ENCODE assay signal across 16 cellular contexts in genomic region chr17:7334938-7335538, GRCh38. TPM values are rescaled to one million over a fixed set of nuclear protein-coding genes. Genes with fewer than 3 reads are reported as not detected.
DNase-seq lines count a peak whose midpoint lies in the region; ATAC-seq, FAIRE-seq and TF ChIP-seq lines count a peak whose summit lies in the region.
"Had no signal": no experiment of that assay in that cellular context is flagged by ENCODE, and none has a peak within 500 bp of the region (broad histone marks: within the 10 kb centered on the region; RNA-seq: fewer than 3 reads in every experiment).

No MANE protein-coding gene starts in this region.

- H3K4me1 Mint-ChIP-seq in CD8-positive, alpha-beta memory T cell = peaks cover 47 to 70% (median 67%) of the 10 kb centered on the region in 3 donors

- H3K4me3 Mint-ChIP-seq in CD8-positive, alpha-beta memory T cell = peak overlapping the region; percentile 44 to 98 (median 92)

- H3K4me3 ChIP-seq in CD8-positive, alpha-beta memory T cell (ENCODE audit: low read length) = no peak overlapping the region
- no peak overlapping the region for H3K4me3 ChIP-seq in OCI-LY7 (ENCODE audit: low read depth, low read length, poor library complexity, severe bottlenecking)
- H3K4me3 ChIP-seq in HepG2 (replicated peaks in 1 of 3; ENCODE audit: insufficient read depth in 1 of 3, low read depth in 2 of 3, low read length in 3 of 3) = peak overlapping the region in 1 of 3 experiments; percentile 28; a peak in 2 of 6 replicates
- H3K4me3 ChIP-seq: dorsolateral prefrontal cortex, lung, thyroid gland had no signal

- peaks cover 76% of the 10 kb centered on the region for H3K4me1 ChIP-seq in CD8-positive, alpha-beta memory T cell (ENCODE audit: insufficient read depth, low read length)
- H3K4me1 ChIP-seq in OCI-LY7 (ENCODE audit: insufficient read depth, low read length, poor library complexity, severe bottlenecking) (peaks cover 66% of the 10 kb centered on the region), HepG2 (ENCODE audit: insufficient read depth, low read length) (peaks cover 24% of the 10 kb centered on the region)

- no peak for DNase-seq in CD8-positive, alpha-beta memory T cell
- DNase-seq in OCI-LY7 (ENCODE audit: low spot score) (no peak), HepG2 (ENCODE audit: low spot score) (no peak), left lobe of liver (ENCODE audit: low spot score) (no peak), NCI-H510A treated with DMSO at 0.1 percent for 48 hours (lab: John Stamatoyannopoulos, UW) (no peak)
- DNase-seq: activated CD8-positive, alpha-beta memory T cell treated with anti-CD3 and anti-CD28 coated beads, Interleukin-2, amount 50 U/mL, for 4 hours; dorsolateral prefrontal cortex; H9; NCI-H2029; SHP77; small intestine; thyroid gland had no signal

- POLR2A ChIA-PET in CD8-positive, alpha-beta memory T cell (lab: Charles Lee) = interaction anchor here (0.5 to 0.8 kb wide), 2 partner anchors 11 to 140 kb away, joined by 3 to 4 read pairs; no protein-coding TSS in a partner anchor
- POLR2A ChIA-PET in OCI-LY7 (lab: Charles Lee) (interaction anchor here (1.4 to 1.6 kb wide), 2 partner anchors 19 to 100 kb away, joined by 4 read pairs; partner anchors contain the start of genes GPS2 and TMEM102), HepG2 (lab: Yijun Ruan, JAX) (interaction anchor here (0.7 to 2.7 kb wide), 12 partner anchors 9 to 249 kb away, joined by 3 to 16 read pairs (median 3); partner anchors contain the start of genes ASGR1, MPDU1 and SLC2A4)

- H3K36me3 Mint-ChIP-seq in CD8-positive, alpha-beta memory T cell = peaks cover 0 to 26% (median 7%) of the 10 kb centered on the region in 3 donors

- BruUV-seq in OCI-LY7 (replicated peaks; lab: Mats Ljungman, UMichigan) (no TSS peak), HepG2 (replicated peaks; lab: Mats Ljungman, UMichigan) (no TSS peak)

- peaks cover 6% of the 10 kb centered on the region for H3K36me3 ChIP-seq in CD8-positive, alpha-beta memory T cell (ENCODE audit: insufficient read depth, low read length)
- H3K36me3 ChIP-seq in OCI-LY7 (ENCODE audit: insufficient read depth, low read length) = peaks cover 24% of the 10 kb centered on the region
- no peaks in the 10 kb centered on the region for H3K36me3 ChIP-seq in HepG2 (replicated peaks in 1 of 2; ENCODE audit: control insufficient read depth in 1 of 2, insufficient read depth in 2 of 2, low read length in 2 of 2)
- H3K36me3 ChIP-seq: thyroid gland had no signal

- H2AFZ ChIP-seq in OCI-LY7 (ENCODE audit: low read length) = no peak overlapping the region
- no peak overlapping the region for H2AFZ ChIP-seq in HepG2 (ENCODE audit: low read length)

- in situ Hi-C loops in HepG2 (cut with HindIII; ENCODE audit: extremely low pct_ligation_motif_present, low pct_unique_long_range_greater_than_20kb) = no loop called here

- CTCF ChIA-PET in CD8-positive, alpha-beta memory T cell (lab: Charles Lee) = interaction anchor here (1.4 to 8.9 kb wide), 7 partner anchors 10 to 352 kb away, joined by 3 to 85 read pairs (median 7); partner anchors contain the start of genes NEURL4, TMEM95 and TP53
- CTCF ChIA-PET in OCI-LY7 (lab: Charles Lee; ENCODE audit: unreplicated experiment) = interaction anchor here (0.6 kb wide), 2 partner anchors 10 to 21 kb away, joined by 3 to 4 read pairs; no protein-coding TSS in a partner anchor
- CTCF ChIA-PET in HepG2 (lab: Yijun Ruan, JAX; ENCODE audit: low intra/inter-chr PET ratio, low total read pairs) = no interaction called here

- no peaks in the 10 kb centered on the region for H3K27me3 ChIP-seq in CD8-positive, alpha-beta memory T cell (ENCODE audit: insufficient read depth, low read length, poor library complexity, severe bottlenecking)
- H3K27me3 ChIP-seq in HepG2 (ENCODE audit: control insufficient read depth in 1 of 2, insufficient read depth in 2 of 2, low read length in 2 of 2) = peaks cover 0 to 4% of the 10 kb centered on the region in 2 experiments; a peak in 3 of 5 replicates
- H3K27me3 ChIP-seq: thyroid gland had no signal

- no peak for TF ChIP-seq POLR2A in HepG2 (IDR thresholded peaks at IDR 0.05; ENCODE audit: insufficient read depth in 1 of 2, low read depth in 2 of 2, low read length in 2 of 2)

- no peak for FAIRE-seq in HepG2 (lab: Jason Lieb, UNC)
- FAIRE-seq: small intestine had no signal

- intact Hi-C loops in OCI-LY7 (cut with micrococcal nuclease; ENCODE audit: unreplicated experiment) = loop anchor here (5.0 kb wide), 1 partner anchor 352 kb away; the partner anchor contains the start of genes TP53 and WRAP53
- intact Hi-C loops in HepG2 (cut with micrococcal nuclease; ENCODE audit: unreplicated experiment) = no loop called here

- TF ChIP-seq CTCF in OCI-LY7 (conservative IDR thresholded peaks at IDR 0.05; ENCODE audit: low read length) (no peak), HepG2 (CRISPR knock-in tag; IDR thresholded peaks at IDR 0.05) (no peak)

- no peak overlapping the region for H3K9ac ChIP-seq in HepG2 (ENCODE audit: insufficient read depth, low read depth, low read length)

- H3K27me3 Mint-ChIP-seq in CD8-positive, alpha-beta memory T cell = no peaks in the 10 kb centered on the region

- H3K27ac ChIP-seq in CD8-positive, alpha-beta memory T cell (ENCODE audit: low read depth, low read length) = no peak overlapping the region
- H3K27ac ChIP-seq in OCI-LY7 (ENCODE audit: low read depth, low read length, poor library complexity, severe bottlenecking) (peak overlapping the region; percentile 79), HepG2 (ENCODE audit: extremely low read length, insufficient read depth, low read length) (no peak overlapping the region)
- H3K27ac ChIP-seq: C4-2B, dorsolateral prefrontal cortex, thyroid gland had no signal

- H4K20me1 ChIP-seq in OCI-LY7 (ENCODE audit: insufficient read depth, low read length) = no peaks in the 10 kb centered on the region
- no peaks in the 10 kb centered on the region for H4K20me1 ChIP-seq in HepG2 (ENCODE audit: insufficient read depth, low read length)

- no peaks in the 10 kb centered on the region for H3K9me3 Mint-ChIP-seq in CD8-positive, alpha-beta memory T cell
- H3K9me3 Mint-ChIP-seq: H9 had no signal

- TF ChIP-seq RAD21 in HepG2 (CRISPR knock-in tag; IDR thresholded peaks at IDR 0.05) = no peak

- H3K27ac Mint-ChIP-seq in CD8-positive, alpha-beta memory T cell = peak overlapping the region; percentile 81 to 98 (median 96)

- ATAC-seq in HepG2 (peak; percentile 11; the same call in 2 of the 3 replicates), left lobe of liver (no peak), HG03521 (IDR thresholded peaks at IDR 0.05; ENCODE audit: unreplicated experiment) (no peak)

- H3K4me2 ChIP-seq in OCI-LY7 (ENCODE audit: low read length) = peak overlapping the region; percentile 99
- peak overlapping the region; percentile 54 for H3K4me2 ChIP-seq in HepG2 (ENCODE audit: low read depth, low read length)

- H3K79me2 ChIP-seq in OCI-LY7 (ENCODE audit: insufficient read depth, low read depth, low read length) (peaks cover 30% of the 10 kb centered on the region), HepG2 (ENCODE audit: insufficient read depth, low read length) (no peaks in the 10 kb centered on the region)

- no peaks in the 10 kb centered on the region for H3K9me2 ChIP-seq in OCI-LY7 (ENCODE audit: insufficient read depth, low read length)

- WGBS in HepG2 (ENCODE audit: low lambda C conversion rate) = 2% methylated on average over 3 of the region's 3 CpGs

- no peaks in the 10 kb centered on the region for H3K9me3 ChIP-seq in CD8-positive, alpha-beta memory T cell (ENCODE audit: low read length)
- no peaks in the 10 kb centered on the region for H3K9me3 ChIP-seq in OCI-LY7 (ENCODE audit: low read length)
- H3K9me3 ChIP-seq in HepG2 (ENCODE audit: low read length) = no peaks in the 10 kb centered on the region
- H3K9me3 ChIP-seq: thyroid gland had no signal

- TF ChIP-seq EP300 in HepG2 (IDR thresholded peaks at IDR 0.05; ENCODE audit: low read depth in 2 of 2, low read length in 2 of 2) (no peak), HepG2 (CRISPR knock-in tag; IDR thresholded peaks at IDR 0.05; ENCODE audit: borderline replicate concordance) (no peak)

RNA-seq across cellular contexts. Expression of gene ACAP1, which starts 1.3 kb away (rescaled TPM):
- 100 to 1,000 TPM; 216 to 225 TPM for total RNA-seq in CD8-positive, alpha-beta memory T cell
- 274 TPM for polyA plus RNA-seq in CD8-positive, alpha-beta memory T cell
- 113 and 117 TPM in 2 replicates for total RNA-seq in OCI-LY7 (2014; rRNA removed; shearing (Covaris generic))
- total RNA-seq in OCI-LY7 (2022) (256 and 259 TPM in 2 replicates), HepG2 (2016; rRNA removed; fragmentation: Illumina TruSeq; extraction: Trizol) (1.3 TPM in 1 of 2 replicates, not detected in the other), left lobe of liver (3.4 TPM)
- total RNA-seq in HepG2 (2016; cell fraction: cytosol; rRNA removed; fragmentation: Illumina TruSeq; extraction: Trizol; ENCODE audit: low read depth) = 4.2 and 4.3 TPM in 2 replicates
- total RNA-seq in HepG2 (2016; cell fraction: insoluble cytoplasmic fraction; rRNA removed; fragmentation: Illumina TruSeq; extraction: Trizol) = 2.2 TPM in 1 of 2 replicates, not detected in the other
- 2.8 and 4.1 TPM in 2 replicates for total RNA-seq in HepG2 (2016; cell fraction: membrane; rRNA removed; fragmentation: Illumina TruSeq; extraction: Trizol)
- total RNA-seq in HepG2 (2016; cell fraction: nucleus; rRNA removed; fragmentation: Illumina TruSeq; extraction: Trizol) = not detected in 2 replicates
- polyA plus RNA-seq in HepG2 (2011; rRNA removed) = 2.5 and 3.1 TPM in 2 replicates
- 2.2 and 2.5 TPM in 2 replicates for polyA plus RNA-seq in HepG2 (2011; cell fraction: cytosol; rRNA removed)
- 3.8 and 5.2 TPM in 2 replicates for polyA plus RNA-seq in HepG2 (2011; cell fraction: nucleus; rRNA removed)
- polyA plus RNA-seq in HepG2 (2012) = 3.7 and 6.1 TPM in 2 replicates
- 2.3 and 3.5 TPM in 2 replicates for polyA plus RNA-seq in HepG2 (2016; cell fraction: cytosol; fragmentation: Illumina TruSeq; extraction: Trizol; ENCODE audit: low read depth)
- polyA plus RNA-seq in HepG2 (2016; cell fraction: insoluble cytoplasmic fraction; fragmentation: Illumina TruSeq; extraction: Trizol; ENCODE audit: low read depth) = not detected in 2 replicates
- 0.87 TPM in 1 of 2 replicates, not detected in the other for polyA plus RNA-seq in HepG2 (2016; cell fraction: membrane; fragmentation: Illumina TruSeq; extraction: Trizol; ENCODE audit: low read depth)
- 1.2 and 2.1 TPM in 2 replicates for polyA plus RNA-seq in HepG2 (2016; cell fraction: nucleus; fragmentation: Illumina TruSeq; extraction: Trizol; ENCODE audit: insufficient read depth, low read depth)
- polyA minus RNA-seq in HepG2 (2011; rRNA and poly(A)+ RNA removed; ENCODE audit: low replicate concordance) = 0.12 TPM in 1 of 2 replicates, not detected in the other
- not detected in 2 replicates for polyA minus RNA-seq in HepG2 (2011; cell fraction: cytosol; rRNA and poly(A)+ RNA removed)
- not detected in 2 replicates for polyA minus RNA-seq in HepG2 (2011; cell fraction: nucleus; rRNA and poly(A)+ RNA removed)

RNA-seq across cellular contexts. Expression of gene NEURL4, which starts 5.9 kb away (rescaled TPM):
- total RNA-seq in CD8-positive, alpha-beta memory T cell = 10 to 100 TPM; 60.1 to 60.7 TPM
- polyA plus RNA-seq in CD8-positive, alpha-beta memory T cell = 2.7 TPM
- 30.2 and 34.7 TPM in 2 replicates for total RNA-seq in OCI-LY7 (2014; rRNA removed; shearing (Covaris generic))
- total RNA-seq in OCI-LY7 (2022) = 50.2 and 66.8 TPM in 2 replicates
- 6.7 and 15.7 TPM in 2 replicates for total RNA-seq in HepG2 (2016; rRNA removed; fragmentation: Illumina TruSeq; extraction: Trizol)
- 2.2 and 2.3 TPM in 2 replicates for total RNA-seq in HepG2 (2016; cell fraction: cytosol; rRNA removed; fragmentation: Illumina TruSeq; extraction: Trizol; ENCODE audit: low read depth)
- total RNA-seq in HepG2 (2016; cell fraction: insoluble cytoplasmic fraction; rRNA removed; fragmentation: Illumina TruSeq; extraction: Trizol) = 4.5 and 17.1 TPM in 2 replicates
- total RNA-seq in HepG2 (2016; cell fraction: membrane; rRNA removed; fragmentation: Illumina TruSeq; extraction: Trizol) = 3.5 and 4.6 TPM in 2 replicates
- total RNA-seq in HepG2 (2016; cell fraction: nucleus; rRNA removed; fragmentation: Illumina TruSeq; extraction: Trizol) = 28.3 and 30.1 TPM in 2 replicates
- 14.8 and 15.3 TPM in 2 replicates for polyA plus RNA-seq in HepG2 (2011; rRNA removed)
- 5.0 and 5.4 TPM in 2 replicates for polyA plus RNA-seq in HepG2 (2011; cell fraction: cytosol; rRNA removed)
- 162 and 199 TPM in 2 replicates for polyA plus RNA-seq in HepG2 (2011; cell fraction: nucleus; rRNA removed)
- 12.4 and 15.4 TPM in 2 replicates for polyA plus RNA-seq in HepG2 (2012)
- polyA plus RNA-seq in HepG2 (2016; cell fraction: cytosol; fragmentation: Illumina TruSeq; extraction: Trizol; ENCODE audit: low read depth) = 0.95 and 1.2 TPM in 2 replicates
- 4.4 and 6.1 TPM in 2 replicates for polyA plus RNA-seq in HepG2 (2016; cell fraction: insoluble cytoplasmic fraction; fragmentation: Illumina TruSeq; extraction: Trizol; ENCODE audit: low read depth)
- 1.1 and 1.9 TPM in 2 replicates for polyA plus RNA-seq in HepG2 (2016; cell fraction: membrane; fragmentation: Illumina TruSeq; extraction: Trizol; ENCODE audit: low read depth)
- 84.2 and 94.7 TPM in 2 replicates for polyA plus RNA-seq in HepG2 (2016; cell fraction: nucleus; fragmentation: Illumina TruSeq; extraction: Trizol; ENCODE audit: insufficient read depth, low read depth)
- polyA minus RNA-seq in HepG2 (2011; rRNA and poly(A)+ RNA removed; ENCODE audit: low replicate concordance) = 25.4 and 35.0 TPM in 2 replicates
- 3.8 and 5.9 TPM in 2 replicates for polyA minus RNA-seq in HepG2 (2011; cell fraction: cytosol; rRNA and poly(A)+ RNA removed)
- 43.5 and 53.5 TPM in 2 replicates for polyA minus RNA-seq in HepG2 (2011; cell fraction: nucleus; rRNA and poly(A)+ RNA removed)
- total RNA-seq in left lobe of liver = 17.0 TPM

RNA-seq across cellular contexts. Expression of gene KCTD11, which starts 16.9 kb away (rescaled TPM):
- 1 to 10 TPM; 4.6 to 5.1 TPM for total RNA-seq in CD8-positive, alpha-beta memory T cell
- polyA plus RNA-seq in CD8-positive, alpha-beta memory T cell = 1.9 TPM
- 4.1 and 6.0 TPM in 2 replicates for total RNA-seq in OCI-LY7 (2014; rRNA removed; shearing (Covaris generic))
- total RNA-seq in OCI-LY7 (2022) = 7.6 and 8.6 TPM in 2 replicates
- total RNA-seq in HepG2 (2016; rRNA removed; fragmentation: Illumina TruSeq; extraction: Trizol) = 1.3 and 1.6 TPM in 2 replicates
- 0.30 and 0.44 TPM in 2 replicates for total RNA-seq in HepG2 (2016; cell fraction: cytosol; rRNA removed; fragmentation: Illumina TruSeq; extraction: Trizol; ENCODE audit: low read depth)
- total RNA-seq in HepG2 (2016; cell fraction: insoluble cytoplasmic fraction; rRNA removed; fragmentation: Illumina TruSeq; extraction: Trizol) = 0.79 and 1.5 TPM in 2 replicates
- 0.79 and 1.1 TPM in 2 replicates for total RNA-seq in HepG2 (2016; cell fraction: membrane; rRNA removed; fragmentation: Illumina TruSeq; extraction: Trizol)
- 0.93 and 1.2 TPM in 2 replicates for total RNA-seq in HepG2 (2016; cell fraction: nucleus; rRNA removed; fragmentation: Illumina TruSeq; extraction: Trizol)
- polyA plus RNA-seq in HepG2 (2011; rRNA removed) = 2.6 and 3.1 TPM in 2 replicates
- 2.7 and 2.8 TPM in 2 replicates for polyA plus RNA-seq in HepG2 (2011; cell fraction: cytosol; rRNA removed)
- 2.5 TPM in 2 replicates for polyA plus RNA-seq in HepG2 (2011; cell fraction: nucleus; rRNA removed)
- 1.4 and 1.8 TPM in 2 replicates for polyA plus RNA-seq in HepG2 (2012)
- polyA plus RNA-seq in HepG2 (2016; cell fraction: cytosol; fragmentation: Illumina TruSeq; extraction: Trizol; ENCODE audit: low read depth) = 0.15 and 0.19 TPM in 2 replicates
- 1.0 and 1.3 TPM in 2 replicates for polyA plus RNA-seq in HepG2 (2016; cell fraction: insoluble cytoplasmic fraction; fragmentation: Illumina TruSeq; extraction: Trizol; ENCODE audit: low read depth)
- 0.49 and 0.56 TPM in 2 replicates for polyA plus RNA-seq in HepG2 (2016; cell fraction: membrane; fragmentation: Illumina TruSeq; extraction: Trizol; ENCODE audit: low read depth)
- polyA plus RNA-seq in HepG2 (2016; cell fraction: nucleus; fragmentation: Illumina TruSeq; extraction: Trizol; ENCODE audit: insufficient read depth, low read depth) = 1.6 and 1.7 TPM in 2 replicates
- 4.4 and 4.6 TPM in 2 replicates for polyA minus RNA-seq in HepG2 (2011; rRNA and poly(A)+ RNA removed; ENCODE audit: low replicate concordance)
- 1.8 and 2.1 TPM in 2 replicates for polyA minus RNA-seq in HepG2 (2011; cell fraction: cytosol; rRNA and poly(A)+ RNA removed)
- polyA minus RNA-seq in HepG2 (2011; cell fraction: nucleus; rRNA and poly(A)+ RNA removed) = 2.9 and 3.0 TPM in 2 replicates
- 2.6 TPM for total RNA-seq in left lobe of liver

RNA-seq across cellular contexts. Expression of gene GPS2, which starts 19.9 kb away (rescaled TPM):
- 10 to 100 TPM; 81.1 to 85.2 TPM for total RNA-seq in CD8-positive, alpha-beta memory T cell
- polyA plus RNA-seq in CD8-positive, alpha-beta memory T cell = 116 TPM
- 70.4 and 70.5 TPM in 2 replicates for total RNA-seq in OCI-LY7 (2014; rRNA removed; shearing (Covaris generic))
- total RNA-seq in OCI-LY7 (2022) (75.0 and 80.8 TPM in 2 replicates), HepG2 (2016; rRNA removed; fragmentation: Illumina TruSeq; extraction: Trizol) (43.8 and 58.0 TPM in 2 replicates), left lobe of liver (21.2 TPM)
- total RNA-seq in HepG2 (2016; cell fraction: cytosol; rRNA removed; fragmentation: Illumina TruSeq; extraction: Trizol; ENCODE audit: low read depth) = 164 and 173 TPM in 2 replicates
- 33.8 and 63.0 TPM in 2 replicates for total RNA-seq in HepG2 (2016; cell fraction: insoluble cytoplasmic fraction; rRNA removed; fragmentation: Illumina TruSeq; extraction: Trizol)
- 126 and 138 TPM in 2 replicates for total RNA-seq in HepG2 (2016; cell fraction: membrane; rRNA removed; fragmentation: Illumina TruSeq; extraction: Trizol)
- total RNA-seq in HepG2 (2016; cell fraction: nucleus; rRNA removed; fragmentation: Illumina TruSeq; extraction: Trizol) = 36.6 and 44.0 TPM in 2 replicates
- 48.0 and 59.4 TPM in 2 replicates for polyA plus RNA-seq in HepG2 (2011; rRNA removed)
- polyA plus RNA-seq in HepG2 (2011; cell fraction: cytosol; rRNA removed) = 40.0 and 57.0 TPM in 2 replicates
- 196 and 231 TPM in 2 replicates for polyA plus RNA-seq in HepG2 (2011; cell fraction: nucleus; rRNA removed)
- 39.6 and 43.4 TPM in 2 replicates for polyA plus RNA-seq in HepG2 (2012)
- 223 and 235 TPM in 2 replicates for polyA plus RNA-seq in HepG2 (2016; cell fraction: cytosol; fragmentation: Illumina TruSeq; extraction: Trizol; ENCODE audit: low read depth)
- 44.5 and 60.2 TPM in 2 replicates for polyA plus RNA-seq in HepG2 (2016; cell fraction: insoluble cytoplasmic fraction; fragmentation: Illumina TruSeq; extraction: Trizol; ENCODE audit: low read depth)
- polyA plus RNA-seq in HepG2 (2016; cell fraction: membrane; fragmentation: Illumina TruSeq; extraction: Trizol; ENCODE audit: low read depth) = 165 and 167 TPM in 2 replicates
- polyA plus RNA-seq in HepG2 (2016; cell fraction: nucleus; fragmentation: Illumina TruSeq; extraction: Trizol; ENCODE audit: insufficient read depth, low read depth) = 114 and 131 TPM in 2 replicates
- polyA minus RNA-seq in HepG2 (2011; rRNA and poly(A)+ RNA removed; ENCODE audit: low replicate concordance) = 52.6 and 92.4 TPM in 2 replicates
- 12.9 and 16.7 TPM in 2 replicates for polyA minus RNA-seq in HepG2 (2011; cell fraction: cytosol; rRNA and poly(A)+ RNA removed)
- polyA minus RNA-seq in HepG2 (2011; cell fraction: nucleus; rRNA and poly(A)+ RNA removed) = 29.9 and 42.3 TPM in 2 replicates

RNA-seq across cellular contexts. Expression of gene TMEM95, which starts 19.9 kb away (rescaled TPM):
- total RNA-seq in CD8-positive, alpha-beta memory T cell = not detected
- not detected for polyA plus RNA-seq in CD8-positive, alpha-beta memory T cell
- total RNA-seq in OCI-LY7 (2014; rRNA removed; shearing (Covaris generic)) = not detected in 2 replicates
- 0.31 TPM in 1 of 2 replicates, not detected in the other for total RNA-seq in OCI-LY7 (2022)
- total RNA-seq in HepG2 (2016; rRNA removed; fragmentation: Illumina TruSeq; extraction: Trizol) = not detected in 2 replicates
- not detected in 2 replicates for total RNA-seq in HepG2 (2016; cell fraction: cytosol; rRNA removed; fragmentation: Illumina TruSeq; extraction: Trizol; ENCODE audit: low read depth)
- total RNA-seq in HepG2 (2016; cell fraction: insoluble cytoplasmic fraction; rRNA removed; fragmentation: Illumina TruSeq; extraction: Trizol) = not detected in 2 replicates
- not detected in 2 replicates for total RNA-seq in HepG2 (2016; cell fraction: membrane; rRNA removed; fragmentation: Illumina TruSeq; extraction: Trizol)
- total RNA-seq in HepG2 (2016; cell fraction: nucleus; rRNA removed; fragmentation: Illumina TruSeq; extraction: Trizol) = not detected in 2 replicates
- not detected in 2 replicates for polyA plus RNA-seq in HepG2 (2011; rRNA removed)
- not detected in 2 replicates for polyA plus RNA-seq in HepG2 (2011; cell fraction: cytosol; rRNA removed)
- not detected in 2 replicates for polyA plus RNA-seq in HepG2 (2011; cell fraction: nucleus; rRNA removed)
- polyA plus RNA-seq in HepG2 (2012) = not detected in 2 replicates
- polyA plus RNA-seq in HepG2 (2016; cell fraction: cytosol; fragmentation: Illumina TruSeq; extraction: Trizol; ENCODE audit: low read depth) = not detected in 2 replicates
- not detected in 2 replicates for polyA plus RNA-seq in HepG2 (2016; cell fraction: insoluble cytoplasmic fraction; fragmentation: Illumina TruSeq; extraction: Trizol; ENCODE audit: low read depth)
- not detected in 2 replicates for polyA plus RNA-seq in HepG2 (2016; cell fraction: membrane; fragmentation: Illumina TruSeq; extraction: Trizol; ENCODE audit: low read depth)
- not detected in 2 replicates for polyA plus RNA-seq in HepG2 (2016; cell fraction: nucleus; fragmentation: Illumina TruSeq; extraction: Trizol; ENCODE audit: insufficient read depth, low read depth)
- polyA minus RNA-seq in HepG2 (2011; rRNA and poly(A)+ RNA removed; ENCODE audit: low replicate concordance) = not detected in 2 replicates
- not detected in 2 replicates for polyA minus RNA-seq in HepG2 (2011; cell fraction: cytosol; rRNA and poly(A)+ RNA removed)
- polyA minus RNA-seq in HepG2 (2011; cell fraction: nucleus; rRNA and poly(A)+ RNA removed) = 0.37 TPM in 1 of 2 replicates, not detected in the other
- total RNA-seq in left lobe of liver = not detected
- total RNA-seq: H9, lung, omental fat pad, thyroid gland had no signal
- polyA plus RNA-seq: lung, small intestine had no signal

Comparison
In these comparisons a context has a peak if more than half of its experiments do, and no peak if none do; other contexts are left out.
1. RNA of gene ACAP1, which starts 1.3 kb away (total RNA-seq): 113 to 259 TPM in OCI-LY7 and 216 to 225 TPM in CD8-positive, alpha-beta memory T cell; 3.4 TPM in left lobe of liver (single experiment) and 1.3 to 4.3 TPM in HepG2; every median in the first group is over 10 times any median in the second.